14 cellular contexts compared by ENCODE assay signal in genomic region chr1:171606402-171606941, GRCh38. TPM values are rescaled to one million over a fixed set of nuclear protein-coding genes. Genes with fewer than 3 reads are reported as not detected.
DNase-seq lines count a peak whose midpoint lies in the region; ATAC-seq, FAIRE-seq and TF ChIP-seq lines count a peak whose summit lies in the region.
"Had no signal": no experiment of that assay in that cellular context is flagged by ENCODE, and none has a peak within 500 bp of the region (broad histone marks: within the 10 kb centered on the region; RNA-seq: fewer than 3 reads in every experiment).

No MANE protein-coding gene starts in this region.

- BruUV-seq in Calu3 (replicated peaks; lab: Mats Ljungman, UMichigan), result no TSS peak

- DNase-seq in RCC 7860 (ENCODE audit: low spot score) (no peak), nephron progenitor cell (no peak), posterior cingulate gyrus (no peak), GM19238 (ENCODE audit: insufficient read length, low spot score) (no peak), immature natural killer cell (no peak), Calu3 (no peak)
- DNase-seq: activated CD4-positive, alpha-beta memory T cell treated with anti-CD3 and anti-CD28 coated beads, Interleukin-2, amount 10 ng/mL, durations not matched to agents 7 days and 5 days; GOT3; NCI-H2107; T-helper 2 cell had no signal

- H3K36me3 Mint-ChIP-seq in nephron progenitor cell (ENCODE audit: low read depth) (no peaks in the 10 kb centered on the region), immature natural killer cell (no peaks in the 10 kb centered on the region), Calu3 (ENCODE audit: insufficient read depth, unreplicated experiment) (no peaks in the 10 kb centered on the region)

- H3K27ac Mint-ChIP-seq in nephron progenitor cell (peak overlapping the region; percentile 81), immature natural killer cell (no peak overlapping the region), Calu3 (ENCODE audit: unreplicated experiment) (no peak overlapping the region)
- H3K27ac Mint-ChIP-seq: activated CD4-positive, alpha-beta memory T cell treated with anti-CD3 and anti-CD28 coated beads, Interleukin-2, amount 10 ng/mL, durations not matched to agents 7 days and 5 days had no signal

- H3K27me3 Mint-ChIP-seq in nephron progenitor cell (ENCODE audit: low read depth, poor library complexity) (peaks cover 6% of the 10 kb centered on the region), immature natural killer cell (ENCODE audit: low read depth in 3 of 3) (peaks cover 0 to 4% (median 1%) of the 10 kb centered on the region in 3 donors), Calu3 (ENCODE audit: unreplicated experiment) (no peaks in the 10 kb centered on the region)
- H3K27me3 Mint-ChIP-seq: activated CD4-positive, alpha-beta memory T cell treated with anti-CD3 and anti-CD28 coated beads, Interleukin-2, amount 10 ng/mL, durations not matched to agents 7 days and 5 days had no signal

- H3K4me3 Mint-ChIP-seq in nephron progenitor cell, result peak overlapping the region; percentile 20
- H3K4me3 Mint-ChIP-seq in immature natural killer cell, result no peak overlapping the region
- H3K4me3 Mint-ChIP-seq in Calu3 (ENCODE audit: low read depth, unreplicated experiment), result no peak overlapping the region
- H3K4me3 Mint-ChIP-seq: activated CD4-positive, alpha-beta memory T cell treated with anti-CD3 and anti-CD28 coated beads, Interleukin-2, amount 10 ng/mL, durations not matched to agents 7 days and 5 days had no signal

- H3K9me3 Mint-ChIP-seq in nephron progenitor cell, result peaks cover under 1% of the 10 kb centered on the region
- no peaks in the 10 kb centered on the region for H3K9me3 Mint-ChIP-seq in immature natural killer cell
- no peaks in the 10 kb centered on the region for H3K9me3 Mint-ChIP-seq in Calu3 (ENCODE audit: low read depth, unreplicated experiment)
- H3K9me3 Mint-ChIP-seq: activated CD4-positive, alpha-beta memory T cell treated with anti-CD3 and anti-CD28 coated beads, Interleukin-2, amount 10 ng/mL, durations not matched to agents 7 days and 5 days had no signal

- peaks cover 30% of the 10 kb centered on the region for H3K4me1 Mint-ChIP-seq in nephron progenitor cell
- H3K4me1 Mint-ChIP-seq in immature natural killer cell, result no peaks in the 10 kb centered on the region
- no peaks in the 10 kb centered on the region for H3K4me1 Mint-ChIP-seq in Calu3 (ENCODE audit: low read depth, unreplicated experiment)
- H3K4me1 Mint-ChIP-seq: activated CD4-positive, alpha-beta memory T cell treated with anti-CD3 and anti-CD28 coated beads, Interleukin-2, amount 10 ng/mL, durations not matched to agents 7 days and 5 days had no signal

- no peak for TF ChIP-seq CTCF in nephron progenitor cell (IDR thresholded peaks at IDR 0.05)
- TF ChIP-seq CTCF in Calu3 (IDR thresholded peaks at IDR 0.05; ENCODE audit: unreplicated experiment), result no peak

- ATAC-seq in GM18870 (IDR thresholded peaks at IDR 0.05; ENCODE audit: unreplicated experiment) (peak; percentile 65), HG02763 (IDR thresholded peaks at IDR 0.05; ENCODE audit: unreplicated experiment) (peak; percentile 45)

- CTCF ChIA-PET in Calu3 (lab: Charles Lee), result no interaction called here

- peak; percentile 45 for FAIRE-seq in RCC 7860 (lab: Jason Lieb, UNC)

- intact Hi-C loops in posterior cingulate gyrus (cut with DNase I), result no loop called here
- intact Hi-C loops in Calu3 (cut with micrococcal nuclease; ENCODE audit: unreplicated experiment), result no loop called here

RNA-seq across cellular contexts. Expression of gene MYOCOS, which starts 15.6 kb away (rescaled TPM):
- polyA plus RNA-seq in immature natural killer cell, result not detected
- total RNA-seq in Calu3 (2022), result 0.22 and 0.45 TPM in 2 replicates
- total RNA-seq: lower leg skin, omental fat pad had no signal

RNA-seq across cellular contexts. Expression of gene MYOC, which starts 46.0 kb away (rescaled TPM):
- not detected for polyA plus RNA-seq in immature natural killer cell
- total RNA-seq in Calu3 (2022), result not detected in 2 replicates
- total RNA-seq: activated CD4-positive, alpha-beta memory T cell treated with anti-CD3 and anti-CD28 coated beads, Interleukin-2, amount 10 ng/mL, durations not matched to agents 7 days and 5 days had no signal
